In genomic region chr3:58306662-58307286, GRCh38 we compare ENCODE assay signal across 8 cellular contexts. TPM values are rescaled to one million over a fixed set of nuclear protein-coding genes. Genes with fewer than 3 reads are reported as not detected.
A peak's percentile ranks its signal among the peaks of the same experiment; 100 is the strongest.
DNase-seq lines count a peak whose midpoint lies in the region; ATAC-seq and TF ChIP-seq lines count a peak whose summit lies in the region.

No MANE protein-coding gene starts in this region.

- H3K4me1 Mint-ChIP-seq in activated CD4-positive, alpha-beta memory T cell treated with anti-CD3 and anti-CD28 coated beads, Interleukin-2, amount 10 ng/mL, durations not matched to agents 7 days and 5 days = peaks cover 37% of the 10 kb centered on the region

- peak overlapping the region; percentile 98 for H3K27ac Mint-ChIP-seq in activated CD4-positive, alpha-beta memory T cell treated with anti-CD3 and anti-CD28 coated beads, Interleukin-2, amount 10 ng/mL, durations not matched to agents 7 days and 5 days

- H3K4me3 ChIP-seq in A673 (ENCODE audit: low read depth, low read length, poor library complexity, severe bottlenecking) (peak overlapping the region; percentile 93), HUES6 (ENCODE audit: low read depth, low read length) (peak overlapping the region; percentile 99)

- peaks cover 29% of the 10 kb centered on the region for H3K36me3 Mint-ChIP-seq in activated CD4-positive, alpha-beta memory T cell treated with anti-CD3 and anti-CD28 coated beads, Interleukin-2, amount 10 ng/mL, durations not matched to agents 7 days and 5 days (ENCODE audit: low read depth)

- H3K9me3 Mint-ChIP-seq in activated CD4-positive, alpha-beta memory T cell treated with anti-CD3 and anti-CD28 coated beads, Interleukin-2, amount 10 ng/mL, durations not matched to agents 7 days and 5 days = no peaks in the 10 kb centered on the region

- H3K27me3 Mint-ChIP-seq in activated CD4-positive, alpha-beta memory T cell treated with anti-CD3 and anti-CD28 coated beads, Interleukin-2, amount 10 ng/mL, durations not matched to agents 7 days and 5 days = no peaks in the 10 kb centered on the region

- CTCF ChIA-PET in A673 (lab: Charles Lee) = interaction anchor here (0.6 to 1.5 kb wide), 6 partner anchors 11 to 323 kb away, joined by 3 to 5 read pairs (median 3); no protein-coding TSS in a partner anchor
- CTCF ChIA-PET in activated CD4-positive, alpha-beta memory T cell treated with anti-CD3 and anti-CD28 coated beads, Interleukin-2, amount 10 ng/mL, durations not matched to agents 7 days and 5 days (lab: Charles Lee) = interaction anchor here (0.6 to 4.7 kb wide), 80 partner anchors 10 to 1711 kb away, joined by 3 to 50 read pairs (median 5); partner anchors contain the start of genes ABHD6, FLNB, KCTD6 and PDHB

- peaks cover 16% of the 10 kb centered on the region for H3K36me3 ChIP-seq in A673 (ENCODE audit: insufficient read depth, low read length, poor library complexity, severe bottlenecking)
- H3K36me3 ChIP-seq in HUES6 (ENCODE audit: control insufficient read depth, insufficient read depth, low read length) = peaks cover 32% of the 10 kb centered on the region

- ATAC-seq in GM18502 (IDR thresholded peaks at IDR 0.05; ENCODE audit: poor library complexity, unreplicated experiment) = peak; percentile 21

- no peaks in the 10 kb centered on the region for H3K9me3 ChIP-seq in A673 (ENCODE audit: low read depth, low read length, poor library complexity, severe bottlenecking)
- H3K9me3 ChIP-seq in HUES6 (ENCODE audit: control insufficient read depth, insufficient read depth, low read depth, low read length) = peaks cover 2% of the 10 kb centered on the region; the same call in 1 of the 2 replicates

- H3K27me3 ChIP-seq in A673 (replicated peaks; ENCODE audit: insufficient read depth, low read depth, low read length, poor library complexity) (no peaks in the 10 kb centered on the region), HUES6 (ENCODE audit: control insufficient read depth, insufficient read depth, low read length) (peaks cover 8% of the 10 kb centered on the region; the same call in 1 of the 2 replicates)

- H3K9ac ChIP-seq in HUES6 (ENCODE audit: low read length) = peak overlapping the region; percentile 99

- TF ChIP-seq CTCF in A673 (conservative IDR thresholded peaks at IDR 0.05; ENCODE audit: low read depth, low read length) = no peak

- H3K4me3 Mint-ChIP-seq in activated CD4-positive, alpha-beta memory T cell treated with anti-CD3 and anti-CD28 coated beads, Interleukin-2, amount 10 ng/mL, durations not matched to agents 7 days and 5 days = peak overlapping the region; percentile 94

- H3K27ac ChIP-seq in A673 (ENCODE audit: low read depth, low read length, poor library complexity, severe bottlenecking) = peak overlapping the region; percentile 95
- H3K27ac ChIP-seq in HUES6 (ENCODE audit: low read depth, low read length) = peak overlapping the region; percentile 100
- H3K27ac ChIP-seq in epithelial cell of prostate = peak overlapping the region; percentile 91

- BruUV-seq in A673 (replicated peaks; lab: Mats Ljungman, UMichigan) = TSS peak; percentile 32

- POLR2A ChIA-PET in A673 (lab: Charles Lee; ENCODE audit: low non-redundant PET) = no interaction called here
- POLR2A ChIA-PET in activated CD4-positive, alpha-beta memory T cell treated with anti-CD3 and anti-CD28 coated beads, Interleukin-2, amount 10 ng/mL, durations not matched to agents 7 days and 5 days (lab: Charles Lee) = interaction anchor here (0.7 to 2.9 kb wide), 28 partner anchors 10 to 1390 kb away, joined by 3 to 38 read pairs (median 5); partner anchors contain the start of genes ABHD6, ARF4, FLNB and KCTD6

- intact Hi-C loops in A673 (cut with micrococcal nuclease; ENCODE audit: unreplicated experiment) = loop anchor here (5.0 kb wide), 4 partner anchors 69 to 326 kb away; partner anchors contain the start of gene ABHD6

- DNase-seq in A673 (ENCODE audit: low spot score) = no peak
- peak; percentile 41 for DNase-seq in activated CD4-positive, alpha-beta memory T cell treated with anti-CD3 and anti-CD28 coated beads, Interleukin-2, amount 10 ng/mL, durations not matched to agents 7 days and 5 days
- DNase-seq in epithelial cell of prostate (ENCODE audit: low read depth, low spot score) = peak; percentile 10
- peak; percentile 29 for DNase-seq in myocyte (ENCODE audit: low read depth)
- DNase-seq in ureter (ENCODE audit: low spot score) = peak; percentile 47
- DNase-seq in NCI-H446 treated with DMSO at 0.1 percent for 48 hours (lab: John Stamatoyannopoulos, UW) = no peak

- H3K4me1 ChIP-seq in A673 (ENCODE audit: insufficient read depth, low read length, poor library complexity, severe bottlenecking) (no peaks in the 10 kb centered on the region), HUES6 (ENCODE audit: control insufficient read depth, insufficient read depth, low read length) (0 out of 2 replicates have a peak, but pooled peaks cover 2% of the 10 kb centered on the region)

RNA-seq across cellular contexts. Expression of gene HTD2, which starts 0.5 kb away (rescaled TPM):
- 9.0 and 9.6 TPM in 2 replicates for total RNA-seq in A673 (2021)
- total RNA-seq in activated CD4-positive, alpha-beta memory T cell treated with anti-CD3 and anti-CD28 coated beads, Interleukin-2, amount 10 ng/mL, durations not matched to agents 7 days and 5 days = 1 to 10 TPM; 6.3 to 8.5 TPM
- total RNA-seq in myocyte = 14.5 and 18.5 TPM in 2 replicates
- 6.3 TPM for polyA plus RNA-seq in myocyte (2012)
- total RNA-seq in ureter = 7.4 TPM

RNA-seq across cellular contexts. Expression of gene RPP14, which starts 0.7 kb away (rescaled TPM):
- total RNA-seq in A673 (2021) = 17.4 and 18.2 TPM in 2 replicates
- 10 to 100 TPM; 10.7 to 11.2 TPM for total RNA-seq in activated CD4-positive, alpha-beta memory T cell treated with anti-CD3 and anti-CD28 coated beads, Interleukin-2, amount 10 ng/mL, durations not matched to agents 7 days and 5 days
- total RNA-seq in myocyte = 13.3 and 16.0 TPM in 2 replicates
- 9.2 TPM for polyA plus RNA-seq in myocyte (2012)
- total RNA-seq in ureter = 17.0 TPM

RNA-seq across cellular contexts. Expression of gene PXK, which starts 25.9 kb away (rescaled TPM):
- total RNA-seq in A673 (2021) (13.2 and 14.2 TPM in 2 replicates), myocyte (21.9 and 23.2 TPM in 2 replicates), ureter (26.8 TPM)
- total RNA-seq in activated CD4-positive, alpha-beta memory T cell treated with anti-CD3 and anti-CD28 coated beads, Interleukin-2, amount 10 ng/mL, durations not matched to agents 7 days and 5 days = 10 to 100 TPM; 50.7 to 51.2 TPM
- 17.9 TPM for polyA plus RNA-seq in myocyte (2012)

Comparison
In these comparisons a context has a peak if more than half of its experiments do, and no peak if none do; other contexts are left out.
1. DNase-seq: peak in activated CD4-positive, alpha-beta memory T cell treated with anti-CD3 and anti-CD28 coated beads, Interleukin-2, amount 10 ng/mL, durations not matched to agents 7 days and 5 days (single experiment), epithelial cell of prostate (single experiment), myocyte (single experiment) and ureter (single experiment); none in A673 (single experiment) and NCI-H446 treated with DMSO at 0.1 percent for 48 hours (single experiment).
2. Peak in every context shown above with its lines, with median percentiles within 50 percentile points of each other: H3K27ac ChIP-seq.